In genomic region chr11:92510591-92510990, GRCh38 we compare ENCODE assay signal across 1 cellular context.
TF ChIP-seq lines count a peak whose summit lies in the region.

No MANE protein-coding gene starts in this region.

TF ChIP-seq in WTC11, 78 proteins besides CTCF, POLR2A, EP300 and RAD21 (continued from another document):
- TF ChIP-seq, protein P1, sequence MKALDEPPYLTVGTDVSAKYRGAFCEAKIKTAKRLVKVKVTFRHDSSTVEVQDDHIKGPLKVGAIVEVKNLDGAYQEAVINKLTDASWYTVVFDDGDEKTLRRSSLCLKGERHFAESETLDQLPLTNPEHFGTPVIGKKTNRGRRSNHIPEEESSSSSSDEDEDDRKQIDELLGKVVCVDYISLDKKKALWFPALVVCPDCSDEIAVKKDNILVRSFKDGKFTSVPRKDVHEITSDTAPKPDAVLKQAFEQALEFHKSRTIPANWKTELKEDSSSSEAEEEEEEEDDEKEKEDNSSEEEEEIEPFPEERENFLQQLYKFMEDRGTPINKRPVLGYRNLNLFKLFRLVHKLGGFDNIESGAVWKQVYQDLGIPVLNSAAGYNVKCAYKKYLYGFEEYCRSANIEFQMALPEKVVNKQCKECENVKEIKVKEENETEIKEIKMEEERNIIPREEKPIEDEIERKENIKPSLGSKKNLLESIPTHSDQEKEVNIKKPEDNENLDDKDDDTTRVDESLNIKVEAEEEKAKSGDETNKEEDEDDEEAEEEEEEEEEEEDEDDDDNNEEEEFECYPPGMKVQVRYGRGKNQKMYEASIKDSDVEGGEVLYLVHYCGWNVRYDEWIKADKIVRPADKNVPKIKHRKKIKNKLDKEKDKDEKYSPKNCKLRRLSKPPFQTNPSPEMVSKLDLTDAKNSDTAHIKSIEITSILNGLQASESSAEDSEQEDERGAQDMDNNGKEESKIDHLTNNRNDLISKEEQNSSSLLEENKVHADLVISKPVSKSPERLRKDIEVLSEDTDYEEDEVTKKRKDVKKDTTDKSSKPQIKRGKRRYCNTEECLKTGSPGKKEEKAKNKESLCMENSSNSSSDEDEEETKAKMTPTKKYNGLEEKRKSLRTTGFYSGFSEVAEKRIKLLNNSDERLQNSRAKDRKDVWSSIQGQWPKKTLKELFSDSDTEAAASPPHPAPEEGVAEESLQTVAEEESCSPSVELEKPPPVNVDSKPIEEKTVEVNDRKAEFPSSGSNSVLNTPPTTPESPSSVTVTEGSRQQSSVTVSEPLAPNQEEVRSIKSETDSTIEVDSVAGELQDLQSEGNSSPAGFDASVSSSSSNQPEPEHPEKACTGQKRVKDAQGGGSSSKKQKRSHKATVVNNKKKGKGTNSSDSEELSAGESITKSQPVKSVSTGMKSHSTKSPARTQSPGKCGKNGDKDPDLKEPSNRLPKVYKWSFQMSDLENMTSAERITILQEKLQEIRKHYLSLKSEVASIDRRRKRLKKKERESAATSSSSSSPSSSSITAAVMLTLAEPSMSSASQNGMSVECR (CRISPR knock-in tag; IDR thresholded peaks at IDR 0.05; ENCODE audit: borderline replicate concordance): no peak
- no peak for TF ChIP-seq SMAD4 (CRISPR knock-in tag; IDR thresholded peaks at IDR 0.05)
- TF ChIP-seq ZNF219 (CRISPR knock-in tag; IDR thresholded peaks at IDR 0.05; ENCODE audit: borderline replicate concordance): no peak
- TF ChIP-seq FOXJ3 (CRISPR knock-in tag; IDR thresholded peaks at IDR 0.05; ENCODE audit: borderline replicate concordance): no peak
- TF ChIP-seq SMAD3 (CRISPR knock-in tag; IDR thresholded peaks at IDR 0.05; ENCODE audit: borderline replicate concordance): no peak
